Comparison of ENCODE assay signal across 8 cellular contexts in genomic region chr2:53913721-53914120, GRCh38. TPM values are rescaled to one million over a fixed set of nuclear protein-coding genes. Genes with fewer than 3 reads are reported as not detected.
DNase-seq lines count a peak whose midpoint lies in the region; ATAC-seq, FAIRE-seq and TF ChIP-seq lines count a peak whose summit lies in the region.

No MANE protein-coding gene starts in this region.

- TF ChIP-seq RAD21 in IMR-90 (IDR thresholded peaks at IDR 0.05; ENCODE audit: low read length) (no peak), GM12878 (IDR thresholded peaks at IDR 0.05; ENCODE audit: insufficient read depth, low read depth, low read length) (no peak)

- TF ChIP-seq EP300 in GM12878 (IDR thresholded peaks at IDR 0.05; ENCODE audit: borderline replicate concordance in 1 of 2, control insufficient read depth in 1 of 2, low read depth in 2 of 2, low read length in 2 of 2): no peak

- H4K5ac ChIP-seq in IMR-90 (ENCODE audit: low read depth, low read length): no peak overlapping the region

- WGBS in IMR-90 (ENCODE audit: extremely low coverage in 2 of 2, insufficient read length in 1 of 2), 2 experiments: no CpG with 5 or more reads among the region's 3 CpGs
- 68% methylated on average over 3 of the region's 3 CpGs for WGBS in GM12878 (ENCODE audit: insufficient coverage, insufficient replicate concordance, low lambda C conversion rate, missing lambda C conversion rate)

- dilution Hi-C loops in IMR-90 (cut with HindIII; ENCODE audit: low sequenced_read_pairs, unreplicated experiment): no loop called here

- no peak overlapping the region for H3K14ac ChIP-seq in IMR-90 (replicated peaks; ENCODE audit: low read depth, low read length)

- in situ Hi-C loops in IMR-90 (cut with MboI; ENCODE audit: low sequenced_read_pairs) (no loop called here), GM12878 (cut with MboI) (no loop called here)

- no peak overlapping the region for H3K23ac ChIP-seq in IMR-90 (ENCODE audit: low read depth, low read length)

- no peak overlapping the region for H3K4ac ChIP-seq in IMR-90 (ENCODE audit: low read depth, low read length)

- H2AK9ac ChIP-seq in IMR-90 (replicated peaks; ENCODE audit: low read depth, low read length, poor library complexity): no peak overlapping the region

- BruUV-seq in IMR-90 (replicated peaks; lab: Mats Ljungman, UMichigan): no TSS peak
- no TSS peak for BruUV-seq in GM12878 (replicated peaks; lab: Mats Ljungman, UMichigan)

- TF ChIP-seq CTCF in IMR-90 (conservative IDR thresholded peaks at IDR 0.05; ENCODE audit: low read depth, low read length) (no peak), GM12878 (IDR thresholded peaks at IDR 0.05 in 2 of 3, conservative IDR thresholded peaks at IDR 0.05 in 1 of 3; ENCODE audit: control insufficient read depth in 2 of 3, extremely low read depth in 1 of 3, insufficient read depth in 1 of 3, low read depth in 3 of 3, low read length in 3 of 3) (no peak)

- POLR2A ChIA-PET in IMR-90 (lab: Charles Lee; ENCODE audit: unreplicated experiment): no interaction called here
- POLR2A ChIA-PET in GM12878 (lab: Charles Lee): interaction anchor here (0.6 kb wide), 1 partner anchor 792 kb away, joined by 3 read pairs; no protein-coding TSS in a partner anchor

- SMC1A ChIA-PET in GM12878 (lab: Charles Lee; ENCODE audit: uncharacterized antibody, unreplicated experiment): interaction anchor here (1.0 to 1.1 kb wide), 2 partner anchors 9 to 17 kb away, joined by 3 read pairs; no protein-coding TSS in a partner anchor

- no peak overlapping the region for H3K18ac ChIP-seq in IMR-90 (ENCODE audit: low read depth, low read length)

- H3K9ac ChIP-seq in IMR-90 (ENCODE audit: low read depth, low read length) (no peak overlapping the region), GM12878 (ENCODE audit: control insufficient read depth, insufficient read depth, low read length) (no peak overlapping the region)

- no peaks in the 10 kb centered on the region; the same call in 1 of the 2 replicates for H4K20me1 ChIP-seq in IMR-90 (ENCODE audit: insufficient read depth, low read length)
- H4K20me1 ChIP-seq in GM12878 (ENCODE audit: control insufficient read depth, insufficient read depth): no peaks in the 10 kb centered on the region

- no peaks in the 10 kb centered on the region for H3K79me2 ChIP-seq in GM12878 (ENCODE audit: control insufficient read depth, insufficient read depth, low read length)

- H3K4me3 ChIP-seq in IMR-90 (ENCODE audit: insufficient read depth, low read depth, low read length): no peak overlapping the region
- H3K4me3 ChIP-seq in GM12878: no peak overlapping the region

- intact Hi-C loops in IMR-90 (cut with micrococcal nuclease) (no loop called here), GM12878 (cut with micrococcal nuclease; ENCODE audit: unreplicated experiment) (no loop called here), sciatic nerve (cut with DNase I) (no loop called here)

- no peak for TF ChIP-seq POLR2A in IMR-90 (IDR thresholded peaks at IDR 0.05; ENCODE audit: low read depth, low read length)
- no peak for TF ChIP-seq POLR2A in GM12878 (IDR thresholded peaks at IDR 0.05; ENCODE audit: low read depth, low read length)

- peaks cover 18 to 26% of the 10 kb centered on the region in 2 experiments for H3K79me1 ChIP-seq in IMR-90 (ENCODE audit: low read depth in 1 of 2, low read length in 2 of 2)

- H3K27me3 ChIP-seq in IMR-90 (ENCODE audit: control insufficient read depth, insufficient read depth, low read length): no peaks in the 10 kb centered on the region
- H3K27me3 ChIP-seq in GM12878 (replicated peaks in 1 of 2; ENCODE audit: control insufficient read depth in 2 of 2, insufficient read depth in 2 of 2, low read length in 1 of 2): no peaks in the 10 kb centered on the region

- peak overlapping the region; percentile 36 for H2BK5ac ChIP-seq in IMR-90 (ENCODE audit: low read depth, low read length, poor library complexity, severe bottlenecking)

- H3K4me2 ChIP-seq in IMR-90 (ENCODE audit: low read depth, low read length) (peak overlapping the region; percentile 3; the same call in 1 of the 2 replicates), GM12878 (ENCODE audit: control insufficient read depth, insufficient read depth) (no peak overlapping the region)

- no peak overlapping the region for H3K56ac ChIP-seq in IMR-90 (ENCODE audit: extremely low read depth, insufficient read depth, low read length)

- H2BK120ac ChIP-seq in IMR-90 (ENCODE audit: low read depth, low read length): no peak overlapping the region

- no peak for FAIRE-seq in GM12878 (lab: Jason Lieb, UNC)

- H3K9me1 ChIP-seq in IMR-90 (ENCODE audit: insufficient read depth, low read length): 0 out of 2 replicates have a peak, but pooled peaks cover 2% of the 10 kb centered on the region

- RAD21 ChIA-PET in GM12878 (lab: Charles Lee; ENCODE audit: unreplicated experiment): interaction anchor here (0.5 kb wide), 1 partner anchor 41 kb away, joined by 3 read pairs; no protein-coding TSS in a partner anchor

- DNase-seq in GF-D8 (lab: John Stamatoyannopoulos, UW) (peak; percentile 10), IMR-90 (peak; percentile 61), GM12878 (ENCODE audit: low read depth, low spot score) (peak; percentile 2), NCI-H187 (lab: John Stamatoyannopoulos, UW) (no peak), sciatic nerve (ENCODE audit: low spot score) (no peak), NCI-H2227 treated with DMSO at 0.1 percent for 48 hours (lab: John Stamatoyannopoulos, UW) (no peak)
- DNase-seq in stimulated activated CD8-positive, alpha-beta memory T cell treated with anti-CD3 and anti-CD28 coated beads, Interleukin-7, amount 100 ng/mL, for 4 hours (ENCODE audit: low read depth in 2 of 2): peak; percentile 11 to 16

- H4K91ac ChIP-seq in IMR-90 (ENCODE audit: insufficient read depth, low read depth, low read length): no peak overlapping the region

- H2BK15ac ChIP-seq in IMR-90 (ENCODE audit: low read depth, low read length): no peak overlapping the region

- 0 out of 4 replicates have a peak overlapping the region, but pooled peaks of 1 of the 2 experiments have one; percentile 15 for H4K8ac ChIP-seq in IMR-90 (ENCODE audit: low read depth in 2 of 2, low read length in 2 of 2)

- H3K4me1 ChIP-seq in IMR-90 (ENCODE audit: control insufficient read depth, insufficient read depth, low read length) (peaks cover 4% of the 10 kb centered on the region), GM12878 (ENCODE audit: control insufficient read depth, insufficient read depth, low read length) (peaks cover 6% of the 10 kb centered on the region)

- H3K36me3 ChIP-seq in IMR-90 (ENCODE audit: control insufficient read depth, insufficient read depth, low read length) (peaks cover 22% of the 10 kb centered on the region), GM12878 (ENCODE audit: control insufficient read depth in 2 of 2, insufficient read depth in 2 of 2, low read length in 1 of 2) (peaks cover 4 to 8% of the 10 kb centered on the region in 2 experiments; a peak in 3 of 4 replicates)

- CTCF ChIA-PET in IMR-90 (lab: Yijun Ruan, JAX): no interaction called here
- CTCF ChIA-PET in GM12878 (lab: Yijun Ruan, JAX): interaction anchor here (0.5 to 2.1 kb wide), 3 partner anchors 12 to 147 kb away, joined by 3 to 5 read pairs (median 3); partner anchors contain the start of gene CHAC2

- ATAC-seq in GM21423 (IDR thresholded peaks at IDR 0.05; ENCODE audit: unreplicated experiment): peak; percentile 98
- peak; percentile 79 for ATAC-seq in IMR-90 (ENCODE audit: low read depth)
- ATAC-seq in GM12878: peak; percentile 75
- no peak for ATAC-seq in sciatic nerve

- H2AFZ ChIP-seq in IMR-90 (replicated peaks; ENCODE audit: low read length, poor library complexity): no peak overlapping the region
- no peak overlapping the region for H2AFZ ChIP-seq in GM12878 (ENCODE audit: control insufficient read depth, low read depth, low read length)

- no peak overlapping the region for H2BK20ac ChIP-seq in IMR-90 (ENCODE audit: low read depth, low read length)

- H3K9me3 ChIP-seq in IMR-90 (ENCODE audit: control insufficient read depth, insufficient read depth, low read length) (no peaks in the 10 kb centered on the region), GM12878 (replicated peaks; ENCODE audit: control insufficient read depth, insufficient read depth, low read length) (no peaks in the 10 kb centered on the region)

- H2AK5ac ChIP-seq in IMR-90 (ENCODE audit: low read depth, low read length): no peak overlapping the region

- no peak overlapping the region for H3K27ac ChIP-seq in IMR-90 (ENCODE audit: insufficient read depth, low read length)
- H3K27ac ChIP-seq in GM12878 (ENCODE audit: control insufficient read depth, insufficient read depth): peak overlapping the region; percentile 10; the same call in 1 of the 2 replicates

RNA-seq across cellular contexts. Expression of gene GPR75, which starts 54.0 kb away (rescaled TPM):
- 1.4 and 1.7 TPM in 2 replicates for total RNA-seq in IMR-90 (2012; rRNA removed)
- 2.1 and 2.6 TPM in 2 replicates for polyA plus RNA-seq in IMR-90 (2012; rRNA removed)
- polyA plus RNA-seq in IMR-90 (2012; cell fraction: cytosol; rRNA removed): 0.74 and 1.0 TPM in 2 replicates
- polyA plus RNA-seq in IMR-90 (2012; cell fraction: nucleus; rRNA removed; ENCODE audit: low replicate concordance): 9.3 and 16.2 TPM in 2 replicates
- total RNA-seq in GM12878 (2013; cell fraction: nucleolus; rRNA removed): 11.0 and 12.2 TPM in 2 replicates
- total RNA-seq in GM12878 (2014; rRNA removed): 2.0 and 2.1 TPM in 2 replicates
- total RNA-seq in GM12878 (2014; rRNA removed; fragmentation: Illumina TruSeq; extraction: Trizol): 2.6 TPM in 2 replicates
- 1.7 and 2.5 TPM in 2 replicates for total RNA-seq in GM12878 (2021)
- polyA plus RNA-seq in GM12878 (2011; ENCODE audit: low read depth): 1.4 TPM
- 1.5 and 2.0 TPM in 2 replicates for polyA plus RNA-seq in GM12878 (2011; rRNA removed)
- polyA plus RNA-seq in GM12878 (2011; cell fraction: cytosol; rRNA removed): 1.2 and 1.8 TPM in 2 replicates
- polyA plus RNA-seq in GM12878 (2011; cell fraction: nucleus; rRNA removed): 4.3 and 5.6 TPM in 2 replicates
- polyA plus RNA-seq in GM12878 (2012): 1.2 and 1.5 TPM in 2 replicates
- 3.5 and 3.7 TPM in 2 replicates for polyA plus RNA-seq in GM12878 (2014; fragmentation: Illumina TruSeq; extraction: Trizol)
- polyA plus RNA-seq in GM12878 (2014; fragmentation: Nextera tagmentation; extraction: Ambion mirVana): under 1 TPM in 1 of 2 experiments, not detected in 1; 0.02 TPM
- polyA plus RNA-seq in GM12878 (2014; rRNA removed): 2.2 and 2.6 TPM in 2 replicates
- polyA plus RNA-seq in GM12878 (2016; fragmentation: Nextera tagmentation; extraction: Ambion mirVana): under 1 TPM in 1 of 2 experiments, not detected in 1; 0.20 TPM
- 5.7 and 8.1 TPM in 2 replicates for polyA minus RNA-seq in GM12878 (2011; rRNA and poly(A)+ RNA removed)
- not detected in 2 replicates for polyA minus RNA-seq in GM12878 (2011; cell fraction: cytosol; rRNA and poly(A)+ RNA removed)
- polyA minus RNA-seq in GM12878 (2011; cell fraction: nucleus; rRNA and poly(A)+ RNA removed): 4.6 and 10.3 TPM in 2 replicates
- total RNA-seq in sciatic nerve: 2.5 TPM

RNA-seq across cellular contexts. Expression of gene PSME4, which starts 57.1 kb away (rescaled TPM):
- total RNA-seq in IMR-90 (2012; rRNA removed): 58.9 and 61.3 TPM in 2 replicates
- polyA plus RNA-seq in IMR-90 (2012; rRNA removed): 20.3 and 28.2 TPM in 2 replicates
- polyA plus RNA-seq in IMR-90 (2012; cell fraction: cytosol; rRNA removed): 5.0 and 6.3 TPM in 2 replicates
- 7.8 and 73.3 TPM in 2 replicates for polyA plus RNA-seq in IMR-90 (2012; cell fraction: nucleus; rRNA removed; ENCODE audit: low replicate concordance)
- 210 and 220 TPM in 2 replicates for total RNA-seq in GM12878 (2013; cell fraction: nucleolus; rRNA removed)
- total RNA-seq in GM12878 (2014; rRNA removed): 34.7 and 37.5 TPM in 2 replicates
- 34.6 and 41.6 TPM in 2 replicates for total RNA-seq in GM12878 (2014; rRNA removed; fragmentation: Illumina TruSeq; extraction: Trizol)
- total RNA-seq in GM12878 (2021): 53.7 and 56.2 TPM in 2 replicates
- polyA plus RNA-seq in GM12878 (2011; ENCODE audit: low read depth): 36.7 TPM
- polyA plus RNA-seq in GM12878 (2011; rRNA removed): 37.2 and 45.8 TPM in 2 replicates
- 21.5 and 29.3 TPM in 2 replicates for polyA plus RNA-seq in GM12878 (2011; cell fraction: cytosol; rRNA removed)
- 33.3 and 35.5 TPM in 2 replicates for polyA plus RNA-seq in GM12878 (2011; cell fraction: nucleus; rRNA removed)
- polyA plus RNA-seq in GM12878 (2012): 32.0 and 32.1 TPM in 2 replicates
- polyA plus RNA-seq in GM12878 (2014; fragmentation: Illumina TruSeq; extraction: Trizol): 51.9 and 66.1 TPM in 2 replicates
- 10 to 100 TPM; 20.2 to 29.7 TPM for polyA plus RNA-seq in GM12878 (2014; fragmentation: Nextera tagmentation; extraction: Ambion mirVana)
- 24.0 and 26.6 TPM in 2 replicates for polyA plus RNA-seq in GM12878 (2014; rRNA removed)
- polyA plus RNA-seq in GM12878 (2016; fragmentation: Nextera tagmentation; extraction: Ambion mirVana): 10 to 100 TPM; 11.1 to 12.8 TPM
- 58.3 and 72.1 TPM in 2 replicates for polyA minus RNA-seq in GM12878 (2011; rRNA and poly(A)+ RNA removed)
- polyA minus RNA-seq in GM12878 (2011; cell fraction: cytosol; rRNA and poly(A)+ RNA removed): 21.2 and 21.6 TPM in 2 replicates
- polyA minus RNA-seq in GM12878 (2011; cell fraction: nucleus; rRNA and poly(A)+ RNA removed): 32.4 and 45.4 TPM in 2 replicates
- 42.2 TPM for total RNA-seq in sciatic nerve

Comparison
In these comparisons a context has a peak if more than half of its experiments do, and no peak if none do; other contexts are left out.
1. DNase-seq: peak in GF-D8 (single experiment), IMR-90 (single experiment), GM12878 (single experiment) and stimulated activated CD8-positive, alpha-beta memory T cell treated with anti-CD3 and anti-CD28 coated beads, Interleukin-7, amount 100 ng/mL, for 4 hours (2 of 2); none in NCI-H187 (0 of 2), sciatic nerve (single experiment) and NCI-H2227 treated with DMSO at 0.1 percent for 48 hours (single experiment).